ENCODE assay signal across 15 cellular contexts in the genomic region with DNA sequence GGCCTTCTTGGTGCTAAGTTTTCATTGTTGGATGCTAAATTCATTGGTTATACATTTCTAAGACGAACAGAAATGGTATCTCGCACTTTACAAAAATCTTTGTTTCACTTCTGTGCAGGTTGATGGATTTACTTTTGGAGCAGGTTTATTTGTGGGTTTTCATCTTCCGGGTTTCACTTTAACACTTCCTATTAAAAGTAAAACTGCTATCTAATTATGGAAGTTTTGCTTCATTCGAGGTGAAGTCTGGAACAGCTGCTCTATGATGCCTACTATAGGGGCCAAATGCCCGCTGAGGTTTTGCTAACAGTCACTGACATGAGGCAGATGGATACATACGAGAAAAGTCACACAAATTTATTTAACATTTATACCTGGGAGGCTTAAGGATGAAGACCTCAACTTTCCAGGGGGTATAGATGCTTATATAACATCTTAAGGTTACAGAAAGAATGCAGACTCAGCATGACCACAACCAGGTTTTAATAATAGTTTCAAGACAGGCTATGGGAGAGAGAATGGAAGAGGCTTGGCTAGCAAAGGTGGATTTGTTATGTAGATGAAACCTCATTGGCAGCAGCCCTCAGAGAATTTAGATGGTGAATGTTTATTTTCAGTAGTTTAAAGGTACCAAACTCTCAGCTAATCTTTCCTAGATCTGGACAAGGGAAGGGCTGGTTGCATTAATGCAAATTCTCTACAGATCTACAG. TPM values are rescaled to one million over a fixed set of nuclear protein-coding genes. Genes with fewer than 3 reads are reported as not detected.
A peak's percentile ranks its signal among the peaks of the same experiment; 100 is the strongest.
DNase-seq lines count a peak whose midpoint lies in the region; ATAC-seq lines count a peak whose summit lies in the region.
"Had no signal": no experiment of that assay in that cellular context is flagged by ENCODE, and none has a peak within 500 bp of the region (broad histone marks: within the 10 kb centered on the region; RNA-seq: fewer than 3 reads in every experiment).

No MANE protein-coding gene starts in this region.

- peak overlapping the region; percentile 26 for H3K27ac Mint-ChIP-seq in activated naive CD8-positive, alpha-beta T cell treated with anti-CD3 and anti-CD28 coated beads, Interleukin-2, amount 50 U/mL, for 24 hours
- H3K27ac Mint-ChIP-seq in activated naive CD8-positive, alpha-beta T cell treated with anti-CD3 and anti-CD28 coated beads for 36 hours, result no peak overlapping the region
- peak overlapping the region; percentile 81 for H3K27ac Mint-ChIP-seq in stimulated activated naive B cell treated with anti-CD40 and anti-IgM and Interleukin-4, amounts not matched to agents 10 μg/mL and 1 μg/mL and 100 μg/mL, for 72 hours
- H3K27ac Mint-ChIP-seq: stimulated activated naive CD8-positive, alpha-beta T cell treated with anti-CD3 and anti-CD28 coated beads, Interleukin-15, amount 100 ng/mL, for 72 hours had no signal

- peaks cover 5% of the 10 kb centered on the region for H3K4me1 Mint-ChIP-seq in activated naive CD8-positive, alpha-beta T cell treated with anti-CD3 and anti-CD28 coated beads, Interleukin-2, amount 50 U/mL, for 24 hours
- no peaks in the 10 kb centered on the region for H3K4me1 Mint-ChIP-seq in activated naive CD8-positive, alpha-beta T cell treated with anti-CD3 and anti-CD28 coated beads for 36 hours
- H3K4me1 Mint-ChIP-seq in stimulated activated naive B cell treated with anti-CD40 and anti-IgM and Interleukin-4, amounts not matched to agents 10 μg/mL and 1 μg/mL and 100 μg/mL, for 72 hours, result peaks cover 23 to 54% of the 10 kb centered on the region in 2 donors
- H3K4me1 Mint-ChIP-seq: stimulated activated naive CD8-positive, alpha-beta T cell treated with anti-CD3 and anti-CD28 coated beads, Interleukin-15, amount 100 ng/mL, for 72 hours had no signal

- H3K4me3 Mint-ChIP-seq in activated naive CD8-positive, alpha-beta T cell treated with anti-CD3 and anti-CD28 coated beads, Interleukin-2, amount 50 U/mL, for 24 hours, result no peak overlapping the region
- no peak overlapping the region for H3K4me3 Mint-ChIP-seq in activated naive CD8-positive, alpha-beta T cell treated with anti-CD3 and anti-CD28 coated beads for 36 hours
- peak overlapping the region; percentile 65 to 76 for H3K4me3 Mint-ChIP-seq in stimulated activated naive B cell treated with anti-CD40 and anti-IgM and Interleukin-4, amounts not matched to agents 10 μg/mL and 1 μg/mL and 100 μg/mL, for 72 hours
- H3K4me3 Mint-ChIP-seq: stimulated activated naive CD8-positive, alpha-beta T cell treated with anti-CD3 and anti-CD28 coated beads, Interleukin-15, amount 100 ng/mL, for 72 hours had no signal

- ATAC-seq in activated naive CD8-positive, alpha-beta T cell treated with anti-CD3 and anti-CD28 coated beads, Interleukin-2, amount 50 U/mL, for 24 hours, result no peak
- ATAC-seq in HG02610 (IDR thresholded peaks at IDR 0.05; ENCODE audit: unreplicated experiment), result peak; percentile 43
- peak; percentile 31 to 67 for ATAC-seq in stimulated activated naive B cell treated with anti-CD40 and anti-IgM and Interleukin-4, amounts not matched to agents 10 μg/mL and 1 μg/mL and 100 μg/mL, for 72 hours (replicated peaks)
- ATAC-seq: left lobe of liver; stimulated activated naive CD8-positive, alpha-beta T cell treated with anti-CD3 and anti-CD28 coated beads, Interleukin-15, amount 100 ng/mL, for 72 hours had no signal

- H3K27me3 ChIP-seq in NT2/D1 (ENCODE audit: insufficient read depth, insufficient read length), result no peaks in the 10 kb centered on the region
- H3K27me3 ChIP-seq: dorsolateral prefrontal cortex had no signal

- H3K9me3 ChIP-seq in NT2/D1 (ENCODE audit: insufficient read depth, low read length), result no peaks in the 10 kb centered on the region

- no peak overlapping the region for H3K4me3 ChIP-seq in NT2/D1 (ENCODE audit: insufficient read length, low read depth)
- H3K4me3 ChIP-seq: dorsolateral prefrontal cortex had no signal

- no peaks in the 10 kb centered on the region for H3K36me3 Mint-ChIP-seq in activated naive CD8-positive, alpha-beta T cell treated with anti-CD3 and anti-CD28 coated beads, Interleukin-2, amount 50 U/mL, for 24 hours (ENCODE audit: low read depth)
- no peaks in the 10 kb centered on the region for H3K36me3 Mint-ChIP-seq in activated naive CD8-positive, alpha-beta T cell treated with anti-CD3 and anti-CD28 coated beads for 36 hours
- H3K36me3 Mint-ChIP-seq in stimulated activated naive B cell treated with anti-CD40 and anti-IgM and Interleukin-4, amounts not matched to agents 10 μg/mL and 1 μg/mL and 100 μg/mL, for 72 hours, result no peaks in the 10 kb centered on the region

- H3K9ac ChIP-seq in NT2/D1 (ENCODE audit: insufficient read length, low read depth), result no peak overlapping the region

- peaks cover 5% of the 10 kb centered on the region for H3K4me1 ChIP-seq in NT2/D1 (ENCODE audit: insufficient read depth, insufficient read length)

- H3K36me3 ChIP-seq in NT2/D1 (ENCODE audit: insufficient read depth, insufficient read length, low read length), result no peaks in the 10 kb centered on the region

- no peaks in the 10 kb centered on the region for H3K9me3 Mint-ChIP-seq in activated naive CD8-positive, alpha-beta T cell treated with anti-CD3 and anti-CD28 coated beads, Interleukin-2, amount 50 U/mL, for 24 hours
- no peaks in the 10 kb centered on the region for H3K9me3 Mint-ChIP-seq in activated naive CD8-positive, alpha-beta T cell treated with anti-CD3 and anti-CD28 coated beads for 36 hours
- H3K9me3 Mint-ChIP-seq in stimulated activated naive B cell treated with anti-CD40 and anti-IgM and Interleukin-4, amounts not matched to agents 10 μg/mL and 1 μg/mL and 100 μg/mL, for 72 hours, result no peaks in the 10 kb centered on the region
- H3K9me3 Mint-ChIP-seq: stimulated activated naive CD8-positive, alpha-beta T cell treated with anti-CD3 and anti-CD28 coated beads, Interleukin-15, amount 100 ng/mL, for 72 hours had no signal

- no peak for DNase-seq in activated naive CD8-positive, alpha-beta T cell treated with anti-CD3 and anti-CD28 coated beads, Interleukin-2, amount 50 U/mL, for 24 hours
- no peak for DNase-seq in activated naive CD8-positive, alpha-beta T cell treated with anti-CD3 and anti-CD28 coated beads for 36 hours
- DNase-seq in NT2/D1 (ENCODE audit: low read depth, low spot score), result peak; percentile 49
- DNase-seq in stimulated activated naive B cell treated with anti-CD40 and anti-IgM and Interleukin-4, amounts not matched to agents 10 μg/mL and 1 μg/mL and 100 μg/mL, for 72 hours, result no peak
- no peak for DNase-seq in hepatic stellate cell (ENCODE audit: low spot score)
- DNase-seq in glomerular visceral epithelial cell (ENCODE audit: extremely low spot score), result no peak
- DNase-seq in stimulated activated CD4-positive, alpha-beta T cell treated with anti-CD3 and anti-CD28 coated beads, Interleukin-15, amount 100 ng/mL, for 24 hours, result no peak
- DNase-seq: 8988T; dorsolateral prefrontal cortex; NCI-H2171 treated with DMSO at 0.1 percent for 48 hours; nucleus accumbens; stimulated activated naive CD8-positive, alpha-beta T cell treated with anti-CD3 and anti-CD28 coated beads, Interleukin-15, amount 100 ng/mL, for 72 hours had no signal

- H3K27me3 Mint-ChIP-seq in activated naive CD8-positive, alpha-beta T cell treated with anti-CD3 and anti-CD28 coated beads, Interleukin-2, amount 50 U/mL, for 24 hours, result no peaks in the 10 kb centered on the region
- no peaks in the 10 kb centered on the region for H3K27me3 Mint-ChIP-seq in activated naive CD8-positive, alpha-beta T cell treated with anti-CD3 and anti-CD28 coated beads for 36 hours
- H3K27me3 Mint-ChIP-seq in stimulated activated naive B cell treated with anti-CD40 and anti-IgM and Interleukin-4, amounts not matched to agents 10 μg/mL and 1 μg/mL and 100 μg/mL, for 72 hours, result no peaks in the 10 kb centered on the region
- H3K27me3 Mint-ChIP-seq: stimulated activated naive CD8-positive, alpha-beta T cell treated with anti-CD3 and anti-CD28 coated beads, Interleukin-15, amount 100 ng/mL, for 72 hours had no signal

RNA-seq across cellular contexts. Expression of a gene that starts 54.2 kb away (rescaled TPM):
- total RNA-seq in activated naive CD8-positive, alpha-beta T cell treated with anti-CD3 and anti-CD28 coated beads for 36 hours, result not detected
- total RNA-seq: fibroblast of villous mesenchyme, left lobe of liver had no signal

Comparison
In these comparisons a context has a peak if more than half of its experiments do, and no peak if none do; other contexts are left out.
1. H3K4me3 Mint-ChIP-seq: peak in stimulated activated naive B cell treated with anti-CD40 and anti-IgM and Interleukin-4, amounts not matched to agents 10 μg/mL and 1 μg/mL and 100 μg/mL, for 72 hours (2 of 2); none in activated naive CD8-positive, alpha-beta T cell treated with anti-CD3 and anti-CD28 coated beads, Interleukin-2, amount 50 U/mL, for 24 hours (single experiment) and activated naive CD8-positive, alpha-beta T cell treated with anti-CD3 and anti-CD28 coated beads for 36 hours (single experiment).